Comparison of ENCODE assay signal across 15 cellular contexts in the genomic region with DNA sequence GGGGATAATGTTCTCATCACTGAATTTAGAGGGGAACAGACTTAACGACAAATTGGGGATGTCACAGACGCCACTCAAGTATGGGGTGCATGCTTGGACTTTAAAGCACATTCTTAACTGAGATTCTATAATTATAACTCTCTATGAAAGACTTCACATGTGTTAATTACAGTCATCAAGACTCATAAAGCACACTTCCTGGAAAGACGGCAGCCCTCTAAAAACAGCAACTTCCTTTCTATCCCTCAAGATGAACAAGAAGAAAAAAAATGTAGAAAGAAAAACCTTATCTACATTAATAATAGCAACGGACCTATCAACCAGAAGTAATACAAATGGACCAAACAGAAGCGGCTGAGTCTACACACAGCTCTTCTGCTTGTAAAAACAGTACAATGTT. TPM values are rescaled to one million over a fixed set of nuclear protein-coding genes. Genes with fewer than 3 reads are reported as not detected.
DNase-seq lines count a peak whose midpoint lies in the region; ATAC-seq and TF ChIP-seq lines count a peak whose summit lies in the region.
"Had no signal": no experiment of that assay in that cellular context is flagged by ENCODE, and none has a peak within 500 bp of the region (broad histone marks: within the 10 kb centered on the region; RNA-seq: fewer than 3 reads in every experiment).

No MANE protein-coding gene starts in this region.

- H3K27ac ChIP-seq in colonic mucosa, result peak overlapping the region; percentile 13
- peak overlapping the region in 1 of 2 donors; percentile 48 for H3K27ac ChIP-seq in thoracic aorta
- H3K27ac ChIP-seq in gastroesophageal sphincter, result peak overlapping the region in 2 of 4 donors; percentile 7 to 13

- H3K9me3 ChIP-seq in T-helper 17 cell (ENCODE audit: control insufficient read depth, low read length, poor library complexity, severe bottlenecking), result no peaks in the 10 kb centered on the region
- no peaks in the 10 kb centered on the region for H3K9me3 ChIP-seq in colonic mucosa
- no peaks in the 10 kb centered on the region for H3K9me3 ChIP-seq in thoracic aorta
- no peaks in the 10 kb centered on the region for H3K9me3 ChIP-seq in gastroesophageal sphincter

- H3K9me3 Mint-ChIP-seq in activated naive CD4-positive, alpha-beta T cell treated with anti-CD3 and anti-CD28 coated beads, Interleukin-2, amount 10 ng/mL, durations not matched to agents 7 days and 5 days, result no peaks in the 10 kb centered on the region

- peak overlapping the region; percentile 67 for H3K27ac Mint-ChIP-seq in activated naive CD4-positive, alpha-beta T cell treated with anti-CD3 and anti-CD28 coated beads, Interleukin-2, amount 10 ng/mL, durations not matched to agents 7 days and 5 days
- H3K27ac Mint-ChIP-seq in T-helper 17 cell, result peak overlapping the region; percentile 67
- H3K27ac Mint-ChIP-seq: IgD-negative memory B cell had no signal

- H3K4me1 Mint-ChIP-seq in activated naive CD4-positive, alpha-beta T cell treated with anti-CD3 and anti-CD28 coated beads, Interleukin-2, amount 10 ng/mL, durations not matched to agents 7 days and 5 days, result peaks cover 40% of the 10 kb centered on the region
- H3K4me1 Mint-ChIP-seq in T-helper 17 cell, result peaks cover 52% of the 10 kb centered on the region

- TF ChIP-seq POLR2A in gastroesophageal sphincter (IDR thresholded peaks at IDR 0.05), result no peak

- peak overlapping the region; percentile 21 for H3K4me3 Mint-ChIP-seq in activated naive CD4-positive, alpha-beta T cell treated with anti-CD3 and anti-CD28 coated beads, Interleukin-2, amount 10 ng/mL, durations not matched to agents 7 days and 5 days
- H3K4me3 Mint-ChIP-seq in T-helper 17 cell, result peak overlapping the region; percentile 69
- H3K4me3 Mint-ChIP-seq: IgD-negative memory B cell had no signal

- peaks cover 11% of the 10 kb centered on the region for H3K4me1 ChIP-seq in colonic mucosa
- H3K4me1 ChIP-seq in thoracic aorta (ENCODE audit: control insufficient read depth in 1 of 2, low read depth in 2 of 2), result peaks cover 40 to 64% of the 10 kb centered on the region in 2 donors
- H3K4me1 ChIP-seq in gastroesophageal sphincter, result peaks cover 16 to 73% (median 17%) of the 10 kb centered on the region in 3 donors

- H3K36me3 Mint-ChIP-seq in activated naive CD4-positive, alpha-beta T cell treated with anti-CD3 and anti-CD28 coated beads, Interleukin-2, amount 10 ng/mL, durations not matched to agents 7 days and 5 days, result peaks cover 26% of the 10 kb centered on the region
- no peaks in the 10 kb centered on the region for H3K36me3 Mint-ChIP-seq in T-helper 17 cell (ENCODE audit: low read depth)
- H3K36me3 Mint-ChIP-seq: IgD-negative memory B cell had no signal

- ATAC-seq in T-helper 17 cell (peak; percentile 50), thoracic aorta (ENCODE audit: insufficient number of reproducible peaks, low FRiP score, low read depth) (no peak), gastroesophageal sphincter (no peak), HG03175 (IDR thresholded peaks at IDR 0.05; ENCODE audit: unreplicated experiment) (no peak)

- 70 to 81% methylated on average over 5 of the region's 5 CpGs for WGBS in gastroesophageal sphincter (ENCODE audit: low coverage in 1 of 2), 2 donors

- H3K36me3 ChIP-seq in colonic mucosa (no peaks in the 10 kb centered on the region), thoracic aorta (no peaks in the 10 kb centered on the region), gastroesophageal sphincter (no peaks in the 10 kb centered on the region)

- CTCF ChIA-PET in activated naive CD4-positive, alpha-beta T cell treated with anti-CD3 and anti-CD28 coated beads, Interleukin-2, amount 10 ng/mL, durations not matched to agents 7 days and 5 days (lab: Charles Lee), result interaction anchor here (1.6 kb wide), 1 partner anchor 24 kb away, joined by 4 read pairs; no protein-coding TSS in a partner anchor

- H3K4me3 ChIP-seq in colonic mucosa (no peak overlapping the region), thoracic aorta (peak overlapping the region; percentile 3), gastroesophageal sphincter (no peak overlapping the region)

- intact Hi-C loops in colonic mucosa (cut with DNase I), result no loop called here

- H3K9ac ChIP-seq in colonic mucosa (ENCODE audit: low read depth in 2 of 2, low read length in 2 of 2), result peak overlapping the region in 1 of 2 donors; percentile 34

- TF ChIP-seq CTCF in colonic mucosa (IDR thresholded peaks at IDR 0.05) (no peak), thoracic aorta (IDR thresholded peaks at IDR 0.05) (no peak), gastroesophageal sphincter (IDR thresholded peaks at IDR 0.05) (no peak)

- no peaks in the 10 kb centered on the region for H3K27me3 Mint-ChIP-seq in activated naive CD4-positive, alpha-beta T cell treated with anti-CD3 and anti-CD28 coated beads, Interleukin-2, amount 10 ng/mL, durations not matched to agents 7 days and 5 days
- H3K27me3 Mint-ChIP-seq in T-helper 17 cell, result no peaks in the 10 kb centered on the region

- DNase-seq in activated naive CD4-positive, alpha-beta T cell treated with anti-CD3 and anti-CD28 coated beads, Interleukin-2, amount 10 ng/mL, durations not matched to agents 7 days and 5 days, result no peak
- DNase-seq in activated naive CD4-positive, alpha-beta T cell treated with Interleukin-2 at 50 U/mL for 16 hours, result no peak
- no peak for DNase-seq in T-helper 17 cell
- DNase-seq in colonic mucosa, result no peak
- DNase-seq in thoracic aorta (ENCODE audit: low spot score), result no peak
- no peak for DNase-seq in DMS79 (lab: John Stamatoyannopoulos, UW)
- DNase-seq: activated CD4-positive, CD25-positive, alpha-beta regulatory T cell; activated gamma-delta T cell; DMS 273 treated with DMSO at 0.1 percent for 48 hours; NCI-H146; NCI-H446 had no signal

- TF ChIP-seq EP300 in gastroesophageal sphincter (IDR thresholded peaks at IDR 0.05), result no peak

- H3K27me3 ChIP-seq in colonic mucosa (no peaks in the 10 kb centered on the region), thoracic aorta (replicated peaks; ENCODE audit: insufficient read depth) (no peaks in the 10 kb centered on the region), gastroesophageal sphincter (no peaks in the 10 kb centered on the region)

RNA-seq across cellular contexts. Expression of a gene that starts 21.2 kb away (rescaled TPM):
- 10 to 100 TPM; 57.1 to 68.1 TPM for total RNA-seq in T-helper 17 cell
- total RNA-seq in colonic mucosa, result 100 to 1,000 TPM in 1 of 2 donors, 10 to 100 TPM in 1; 75.6 to 105 TPM
- 10 to 100 TPM; 46.0 to 58.8 TPM for total RNA-seq in thoracic aorta
- total RNA-seq in gastroesophageal sphincter, result 10 to 100 TPM; 57.6 to 86.4 (median 70.8) TPM
- total RNA-seq: OCI-LY7 had no signal
